ENCODE assay signal across 1 cellular context in genomic region chr12:120654656-120655055, GRCh38.
TF ChIP-seq lines count a peak whose summit lies in the region.

No MANE protein-coding gene starts in this region.

TF ChIP-seq in HepG2, 621 proteins besides CTCF, POLR2A, EP300 and RAD21:
- TF ChIP-seq GATA4 (IDR thresholded peaks at IDR 0.05; ENCODE audit: borderline replicate concordance, low read depth) (no peak), ZNF468 (CRISPR knock-in tag; IDR thresholded peaks at IDR 0.05) (no peak), FOSL1 (CRISPR knock-in tag; IDR thresholded peaks at IDR 0.05; ENCODE audit: borderline replicate concordance) (no peak), RNF219 (CRISPR knock-in tag; IDR thresholded peaks at IDR 0.05) (no peak), TEAD2 (CRISPR knock-in tag; IDR thresholded peaks at IDR 0.05) (no peak), HIC2 (CRISPR knock-in tag; IDR thresholded peaks at IDR 0.05; ENCODE audit: low read depth) (no peak), ZNF646 (CRISPR knock-in tag; IDR thresholded peaks at IDR 0.05) (no peak), ZNF564 (CRISPR knock-in tag; IDR thresholded peaks at IDR 0.05) (no peak), NFE2 (CRISPR knock-in tag; IDR thresholded peaks at IDR 0.05) (no peak), THAP7 (CRISPR knock-in tag; IDR thresholded peaks at IDR 0.05) (no peak), ETV5 (CRISPR knock-in tag; IDR thresholded peaks at IDR 0.05; ENCODE audit: borderline replicate concordance) (no peak), RARA (CRISPR knock-in tag; IDR thresholded peaks at IDR 0.05) (no peak), ZNF362 (CRISPR knock-in tag; IDR thresholded peaks at IDR 0.05; ENCODE audit: borderline replicate concordance) (no peak), RXRA (CRISPR knock-in tag; IDR thresholded peaks at IDR 0.05) (no peak), TFAP4 (IDR thresholded peaks at IDR 0.05; ENCODE audit: borderline replicate concordance, low read depth) (no peak), EED (CRISPR knock-in tag; IDR thresholded peaks at IDR 0.05) (no peak), ZNF724P (CRISPR knock-in tag; IDR thresholded peaks at IDR 0.05; ENCODE audit: borderline replicate concordance) (no peak)
